ENCODE assay signal across 1 cellular context in genomic region chr15:95032181-95032580, GRCh38.
TF ChIP-seq lines count a peak whose summit lies in the region.

No MANE protein-coding gene starts in this region.

TF ChIP-seq in IMR-90, 13 proteins besides CTCF, POLR2A, EP300 and RAD21 (continued from another document):
- no peak for TF ChIP-seq NFE2L2 (IDR thresholded peaks at IDR 0.05; ENCODE audit: low read depth, low read length)
- no peak for TF ChIP-seq SMC3 (IDR thresholded peaks at IDR 0.05; ENCODE audit: low read depth, low read length)
- no peak for TF ChIP-seq CEBPB (IDR thresholded peaks at IDR 0.05; ENCODE audit: low read depth, low read length)
- no peak for TF ChIP-seq MAFK (IDR thresholded peaks at IDR 0.05; ENCODE audit: low read depth, low read length)
- TF ChIP-seq RFX5 (IDR thresholded peaks at IDR 0.05; ENCODE audit: low read depth, low read length) = no peak
- TF ChIP-seq RCOR1 (IDR thresholded peaks at IDR 0.05; ENCODE audit: insufficient replicate concordance, low read length) = no peak
